ENCODE assay signal across 8 cellular contexts in the genomic region with DNA sequence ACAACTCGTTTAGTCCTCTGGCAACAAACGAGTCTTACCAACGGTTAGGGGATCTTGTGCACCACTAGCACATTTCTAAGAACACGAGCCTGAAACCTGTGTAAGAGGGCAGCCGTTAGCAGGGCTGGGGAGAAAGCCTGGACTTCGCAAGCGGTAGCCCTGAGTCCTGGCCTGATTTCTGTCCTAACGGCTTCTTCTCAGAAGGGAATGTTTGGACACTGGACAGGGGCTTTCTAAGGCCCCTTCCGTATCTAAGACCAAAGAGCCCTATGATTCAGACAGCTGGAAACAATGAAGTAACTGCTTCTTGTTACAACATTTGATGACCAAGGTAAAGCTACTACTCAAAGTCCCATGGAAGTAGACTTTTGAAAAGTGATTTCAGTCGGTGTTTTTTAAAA. TPM values are rescaled to one million over a fixed set of nuclear protein-coding genes. Genes with fewer than 3 reads are reported as not detected.
A peak's percentile ranks its signal among the peaks of the same experiment; 100 is the strongest.
DNase-seq lines count a peak whose midpoint lies in the region; ATAC-seq and TF ChIP-seq lines count a peak whose summit lies in the region.

No MANE protein-coding gene starts in this region.

- peak overlapping the region; percentile 100 for H3K27ac ChIP-seq in VCaP
- no peak overlapping the region for H3K27ac ChIP-seq in iPS DF 6.9 (ENCODE audit: low read length)

- H3K9me3 Mint-ChIP-seq in activated naive CD4-positive, alpha-beta T cell treated with anti-CD3 and anti-CD28 coated beads, Interleukin-2, amount 10 ng/mL, durations not matched to agents 7 days and 5 days, result no peaks in the 10 kb centered on the region
- no peaks in the 10 kb centered on the region for H3K9me3 Mint-ChIP-seq in stimulated activated memory B cell treated with anti-CD40 and anti-IgM and Interleukin-4, amounts not matched to agents 10 μg/mL and 1 μg/mL and 100 μg/mL, for 72 hours

- no peaks in the 10 kb centered on the region for H3K9me3 ChIP-seq in iPS DF 6.9 (ENCODE audit: control insufficient read depth, insufficient read depth, low read length)

- H3K27ac Mint-ChIP-seq in activated naive CD4-positive, alpha-beta T cell treated with anti-CD3 and anti-CD28 coated beads, Interleukin-2, amount 10 ng/mL, durations not matched to agents 7 days and 5 days, result peak overlapping the region; percentile 97
- peak overlapping the region; percentile 96 for H3K27ac Mint-ChIP-seq in stimulated activated memory B cell treated with anti-CD40 and anti-IgM and Interleukin-4, amounts not matched to agents 10 μg/mL and 1 μg/mL and 100 μg/mL, for 72 hours

- no peak for ATAC-seq in stimulated activated memory B cell treated with anti-CD40 and anti-IgM and Interleukin-4, amounts not matched to agents 10 μg/mL and 1 μg/mL and 100 μg/mL, for 72 hours

- DNase-seq in activated naive CD4-positive, alpha-beta T cell treated with anti-CD3 and anti-CD28 coated beads, Interleukin-2, amount 10 ng/mL, durations not matched to agents 7 days and 5 days, result no peak
- no peak for DNase-seq in activated naive CD4-positive, alpha-beta T cell treated with anti-CD3 and anti-CD28 coated beads, Interleukin-2, amount 50 U/mL, for 16 hours
- DNase-seq in iPS DF 6.9 (ENCODE audit: low read depth, low spot score) (no peak), SK-N-DZ (ENCODE audit: low spot score) (no peak), UCSD-AML1 (lab: John Stamatoyannopoulos, UW; ENCODE audit: unreplicated experiment) (no peak), midbrain (lab: John Stamatoyannopoulos, UW) (no peak)

- H3K4me1 ChIP-seq in iPS DF 6.9 (ENCODE audit: control insufficient read depth, insufficient read depth, low read length), result peaks cover 4% of the 10 kb centered on the region

- peak overlapping the region; percentile 92 for H3K4me3 Mint-ChIP-seq in activated naive CD4-positive, alpha-beta T cell treated with anti-CD3 and anti-CD28 coated beads, Interleukin-2, amount 10 ng/mL, durations not matched to agents 7 days and 5 days
- peak overlapping the region; percentile 90 for H3K4me3 Mint-ChIP-seq in stimulated activated memory B cell treated with anti-CD40 and anti-IgM and Interleukin-4, amounts not matched to agents 10 μg/mL and 1 μg/mL and 100 μg/mL, for 72 hours

- peaks cover 64% of the 10 kb centered on the region for H3K4me1 Mint-ChIP-seq in activated naive CD4-positive, alpha-beta T cell treated with anti-CD3 and anti-CD28 coated beads, Interleukin-2, amount 10 ng/mL, durations not matched to agents 7 days and 5 days
- H3K4me1 Mint-ChIP-seq in stimulated activated memory B cell treated with anti-CD40 and anti-IgM and Interleukin-4, amounts not matched to agents 10 μg/mL and 1 μg/mL and 100 μg/mL, for 72 hours, result peaks cover 71% of the 10 kb centered on the region

- H3K27me3 ChIP-seq in iPS DF 6.9 (ENCODE audit: control insufficient read depth, insufficient read depth, low read length), result no peaks in the 10 kb centered on the region

- WGBS in iPS DF 6.9 (ENCODE audit: insufficient coverage, insufficient read length), result no CpG with 5 or more reads among the region's 10 CpGs

- H3K27me3 Mint-ChIP-seq in activated naive CD4-positive, alpha-beta T cell treated with anti-CD3 and anti-CD28 coated beads, Interleukin-2, amount 10 ng/mL, durations not matched to agents 7 days and 5 days, result no peaks in the 10 kb centered on the region
- H3K27me3 Mint-ChIP-seq in stimulated activated memory B cell treated with anti-CD40 and anti-IgM and Interleukin-4, amounts not matched to agents 10 μg/mL and 1 μg/mL and 100 μg/mL, for 72 hours, result no peaks in the 10 kb centered on the region

- CTCF ChIA-PET in activated naive CD4-positive, alpha-beta T cell treated with anti-CD3 and anti-CD28 coated beads, Interleukin-2, amount 10 ng/mL, durations not matched to agents 7 days and 5 days (lab: Charles Lee), result no interaction called here

- peaks cover 33% of the 10 kb centered on the region for H3K36me3 Mint-ChIP-seq in activated naive CD4-positive, alpha-beta T cell treated with anti-CD3 and anti-CD28 coated beads, Interleukin-2, amount 10 ng/mL, durations not matched to agents 7 days and 5 days
- H3K36me3 Mint-ChIP-seq in stimulated activated memory B cell treated with anti-CD40 and anti-IgM and Interleukin-4, amounts not matched to agents 10 μg/mL and 1 μg/mL and 100 μg/mL, for 72 hours, result peaks cover 21% of the 10 kb centered on the region

- H3K4me3 ChIP-seq in iPS DF 6.9 (ENCODE audit: low read length), result peak overlapping the region; percentile 25; the same call in 1 of the 2 replicates

- H3K36me3 ChIP-seq in iPS DF 6.9 (ENCODE audit: control insufficient read depth, insufficient read depth, low read length), result no peaks in the 10 kb centered on the region; the same call in none of the 2 replicates

- no peak for TF ChIP-seq CTCF in VCaP (conservative IDR thresholded peaks at IDR 0.05)

RNA-seq across cellular contexts. Expression of a gene that starts 2.2 kb away (rescaled TPM):
- 103 and 125 TPM in 2 replicates for polyA plus RNA-seq in SK-N-DZ (2014; cell fraction: cytosol; rRNA removed)
- polyA plus RNA-seq in SK-N-DZ (2014; cell fraction: nucleus; rRNA removed), result 331 and 363 TPM in 2 replicates
